ENCODE assay signal across 11 cellular contexts in the genomic region with DNA sequence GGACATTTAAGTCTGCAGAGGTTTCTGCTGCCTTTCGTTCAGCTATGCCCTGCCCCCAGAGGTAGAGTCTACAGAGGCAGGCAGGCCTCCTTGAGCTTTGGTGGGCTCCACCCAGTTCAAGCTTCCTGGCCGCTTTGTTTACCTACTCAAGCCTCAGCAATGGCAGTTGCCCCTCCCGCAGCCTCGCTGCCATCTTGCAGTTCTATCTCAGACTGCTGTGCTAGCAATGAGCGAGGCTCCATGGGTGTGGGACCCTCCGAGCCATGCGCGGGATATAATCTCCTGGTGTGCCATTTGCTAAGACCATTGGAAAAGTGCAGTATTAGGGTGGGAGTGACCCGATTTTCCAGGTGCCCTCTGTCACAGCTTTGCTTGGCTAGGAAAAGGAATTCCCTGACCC. TPM values are rescaled to one million over a fixed set of nuclear protein-coding genes. Genes with fewer than 3 reads are reported as not detected.
DNase-seq lines count a peak whose midpoint lies in the region; ATAC-seq lines count a peak whose summit lies in the region.
"Not testable (repeated sequence)": the region's sequence is repeated elsewhere in the genome, so short reads cannot be mapped to it uniquely, and the experiment has no call there.
"Had no signal": no experiment of that assay in that cellular context is flagged by ENCODE, and none has a peak within 500 bp of the region (broad histone marks: within the 10 kb centered on the region; RNA-seq: fewer than 3 reads in every experiment).

No MANE protein-coding gene starts in this region.

- not testable (repeated sequence) for ATAC-seq in Right ventricle myocardium inferior

- peak; percentile 47 for DNase-seq in Right ventricle myocardium inferior (ENCODE audit: missing footprints)

- intact Hi-C loops in Right ventricle myocardium inferior (cut with DNase I): not testable (repeated sequence)

RNA-seq across cellular contexts. Expression of a gene that starts 26.8 kb away (rescaled TPM):
- total RNA-seq in Right ventricle myocardium inferior: not detected
- total RNA-seq: A172; A673; B cell; Caco-2; Calu3; CD4-positive, alpha-beta memory T cell; CD4-positive, alpha-beta T cell; CD8-positive, alpha-beta memory T cell; CD8-positive, alpha-beta T cell; Daoy had no signal
